ENCODE assay signal across 8 cellular contexts in genomic region chr1:225882699-225883615, GRCh38. TPM values are rescaled to one million over a fixed set of nuclear protein-coding genes. Genes with fewer than 3 reads are reported as not detected.
A peak's percentile ranks its signal among the peaks of the same experiment; 100 is the strongest.
DNase-seq lines count a peak whose midpoint lies in the region; ATAC-seq, FAIRE-seq and TF ChIP-seq lines count a peak whose summit lies in the region.

No MANE protein-coding gene starts in this region.

- peaks cover 5% of the 10 kb centered on the region for H3K27me3 ChIP-seq in foreskin keratinocyte

- intact Hi-C loops in activated T-helper 1 cell treated with anti-CD3 and anti-CD28 coated beads, Interleukin-12 subunit alpha, Interleukin-12 subunit beta, Interleukin-2, Interleukin-4 antibody, amounts not matched to agents 30 ng/mL and 10 ng/mL and 1 ng/mL, durations not matched to agents 14 hours and 24 hours and 36 hours (cut with micrococcal nuclease) = loop anchor here (1.0 to 2.0 kb wide), 3 partner anchors 14 to 116 kb away; partner anchors contain the start of genes PYCR2 and SDE2

- DNase-seq in GM12891 (ENCODE audit: insufficient read length, low spot score) = peak; percentile 68
- DNase-seq in HFF-Myc (ENCODE audit: extremely low read depth, low read depth) = no peak
- DNase-seq in M059J (ENCODE audit: low read depth) = peak; percentile 61
- DNase-seq in activated T-helper 1 cell treated with anti-CD3 and anti-CD28 coated beads, Interleukin-12 subunit alpha, Interleukin-12 subunit beta, Interleukin-2, Interleukin-4 antibody, amounts not matched to agents 30 ng/mL and 10 ng/mL and 1 ng/mL, durations not matched to agents 14 hours and 24 hours and 36 hours (ENCODE audit: low spot score) = peak; percentile 9
- DNase-seq in foreskin keratinocyte = peak; percentile 16 to 42
- DNase-seq in neural crest cell (ENCODE audit: low read depth, low spot score) = peak; percentile 47
- DNase-seq in NCI-H2107 (lab: John Stamatoyannopoulos, UW) = no peak

- H3K36me3 Mint-ChIP-seq in activated T-helper 1 cell treated with anti-CD3 and anti-CD28 coated beads, Interleukin-12 subunit alpha, Interleukin-12 subunit beta, Interleukin-2, Interleukin-4 antibody, amounts not matched to agents 30 ng/mL and 10 ng/mL and 1 ng/mL, durations not matched to agents 14 hours and 24 hours and 36 hours (ENCODE audit: low read depth) = peaks cover 8% of the 10 kb centered on the region
- H3K36me3 Mint-ChIP-seq in neural crest cell (ENCODE audit: low read depth) = no peaks in the 10 kb centered on the region

- no peak for TF ChIP-seq POLR2A in GM12891 (IDR thresholded peaks at IDR 0.05; ENCODE audit: low read depth, low read length)

- peaks cover 6% of the 10 kb centered on the region for H3K4me1 ChIP-seq in foreskin keratinocyte

- no peaks in the 10 kb centered on the region for H3K9me3 Mint-ChIP-seq in activated T-helper 1 cell treated with anti-CD3 and anti-CD28 coated beads, Interleukin-12 subunit alpha, Interleukin-12 subunit beta, Interleukin-2, Interleukin-4 antibody, amounts not matched to agents 30 ng/mL and 10 ng/mL and 1 ng/mL, durations not matched to agents 14 hours and 24 hours and 36 hours
- no peaks in the 10 kb centered on the region for H3K9me3 Mint-ChIP-seq in neural crest cell

- no peak overlapping the region for H3K27ac ChIP-seq in foreskin keratinocyte

- FAIRE-seq in GM12891 (lab: Jason Lieb, UNC) = no peak

- TF ChIP-seq CTCF in HFF-Myc (IDR thresholded peaks at IDR 0.05; ENCODE audit: low read depth, low read length, missing control alignments) = no peak
- TF ChIP-seq CTCF in foreskin keratinocyte (conservative IDR thresholded peaks at IDR 0.05) = no peak
- TF ChIP-seq CTCF in neural crest cell (conservative IDR thresholded peaks at IDR 0.05) = no peak

- peaks cover 43% of the 10 kb centered on the region for H3K4me1 Mint-ChIP-seq in activated T-helper 1 cell treated with anti-CD3 and anti-CD28 coated beads, Interleukin-12 subunit alpha, Interleukin-12 subunit beta, Interleukin-2, Interleukin-4 antibody, amounts not matched to agents 30 ng/mL and 10 ng/mL and 1 ng/mL, durations not matched to agents 14 hours and 24 hours and 36 hours (ENCODE audit: low read depth)
- H3K4me1 Mint-ChIP-seq in neural crest cell = peaks cover 31% of the 10 kb centered on the region

- peak overlapping the region; percentile 76 for H3K27ac Mint-ChIP-seq in activated T-helper 1 cell treated with anti-CD3 and anti-CD28 coated beads, Interleukin-12 subunit alpha, Interleukin-12 subunit beta, Interleukin-2, Interleukin-4 antibody, amounts not matched to agents 30 ng/mL and 10 ng/mL and 1 ng/mL, durations not matched to agents 14 hours and 24 hours and 36 hours
- no peak overlapping the region for H3K27ac Mint-ChIP-seq in neural crest cell (ENCODE audit: unreplicated experiment)

- ATAC-seq in foreskin keratinocyte (peak; percentile 40), GM18858 (IDR thresholded peaks at IDR 0.05; ENCODE audit: unreplicated experiment) (no peak)

- peaks cover 19% of the 10 kb centered on the region for H3K27me3 Mint-ChIP-seq in activated T-helper 1 cell treated with anti-CD3 and anti-CD28 coated beads, Interleukin-12 subunit alpha, Interleukin-12 subunit beta, Interleukin-2, Interleukin-4 antibody, amounts not matched to agents 30 ng/mL and 10 ng/mL and 1 ng/mL, durations not matched to agents 14 hours and 24 hours and 36 hours (ENCODE audit: insufficient read depth)
- H3K27me3 Mint-ChIP-seq in neural crest cell (ENCODE audit: low read depth) = peaks cover 23% of the 10 kb centered on the region

- H3K4me3 ChIP-seq in HFF-Myc (replicated peaks; ENCODE audit: low read depth, low read length) = peak overlapping the region; percentile 62

- peak overlapping the region; percentile 86 for H3K4me3 Mint-ChIP-seq in activated T-helper 1 cell treated with anti-CD3 and anti-CD28 coated beads, Interleukin-12 subunit alpha, Interleukin-12 subunit beta, Interleukin-2, Interleukin-4 antibody, amounts not matched to agents 30 ng/mL and 10 ng/mL and 1 ng/mL, durations not matched to agents 14 hours and 24 hours and 36 hours
- H3K4me3 Mint-ChIP-seq in neural crest cell = peak overlapping the region; percentile 91

TF ChIP-seq in GM12891, 5 proteins besides CTCF, POLR2A, EP300 and RAD21:
- TF ChIP-seq TAF1 (IDR thresholded peaks at IDR 0.05; ENCODE audit: low read depth, low read length) (no peak), POU2F2 (IDR thresholded peaks at IDR 0.05; ENCODE audit: low read depth, low read length) (no peak), SPI1 (IDR thresholded peaks at IDR 0.05; ENCODE audit: low read depth, low read length) (no peak), POLR2AphosphoS5 (IDR thresholded peaks at IDR 0.05; ENCODE audit: low read depth, low read length) (no peak), PAX5 (IDR thresholded peaks at IDR 0.05; ENCODE audit: insufficient read depth, low read length, severe bottlenecking) (no peak)

RNA-seq across cellular contexts. Expression of gene TMEM63A, which starts 0.8 kb away (rescaled TPM):
- 9.0 TPM for polyA plus RNA-seq in GM12891 (2012; ENCODE audit: low read depth, missing spikeins)
- total RNA-seq in M059J (2014; rRNA removed; shearing (Covaris generic)) = 11.3 and 16.3 TPM in 2 replicates
- total RNA-seq in activated T-helper 1 cell treated with anti-CD3 and anti-CD28 coated beads, Interleukin-12 subunit alpha, Interleukin-12 subunit beta, Interleukin-2, Interleukin-4 antibody, amounts not matched to agents 30 ng/mL and 10 ng/mL and 1 ng/mL, durations not matched to agents 14 hours and 24 hours and 36 hours = 20.4 and 23.4 TPM in 2 replicates
- 12.0 and 13.5 TPM in 2 replicates for total RNA-seq in foreskin keratinocyte
- polyA plus RNA-seq in foreskin keratinocyte = 9.3 and 9.4 TPM in 2 replicates
- total RNA-seq in neural crest cell = 24.8 and 29.3 TPM in 2 replicates

RNA-seq across cellular contexts. Expression of gene LEFTY1, which starts 6.0 kb away (rescaled TPM):
- polyA plus RNA-seq in GM12891 (2012; ENCODE audit: low read depth, missing spikeins) = 0.06 TPM
- 0.10 TPM in 1 of 2 replicates, not detected in the other for total RNA-seq in M059J (2014; rRNA removed; shearing (Covaris generic))
- total RNA-seq in activated T-helper 1 cell treated with anti-CD3 and anti-CD28 coated beads, Interleukin-12 subunit alpha, Interleukin-12 subunit beta, Interleukin-2, Interleukin-4 antibody, amounts not matched to agents 30 ng/mL and 10 ng/mL and 1 ng/mL, durations not matched to agents 14 hours and 24 hours and 36 hours = 0.12 TPM in 1 of 2 replicates, not detected in the other
- not detected in 2 replicates for total RNA-seq in foreskin keratinocyte
- not detected in 2 replicates for polyA plus RNA-seq in foreskin keratinocyte
- total RNA-seq in neural crest cell = 0.65 TPM in 1 of 2 replicates, not detected in the other

RNA-seq across cellular contexts. Expression of gene PYCR2, which starts 41.1 kb away (rescaled TPM):
- polyA plus RNA-seq in GM12891 (2012; ENCODE audit: low read depth, missing spikeins) = 74.3 TPM
- total RNA-seq in M059J (2014; rRNA removed; shearing (Covaris generic)) = 31.6 and 60.0 TPM in 2 replicates
- total RNA-seq in activated T-helper 1 cell treated with anti-CD3 and anti-CD28 coated beads, Interleukin-12 subunit alpha, Interleukin-12 subunit beta, Interleukin-2, Interleukin-4 antibody, amounts not matched to agents 30 ng/mL and 10 ng/mL and 1 ng/mL, durations not matched to agents 14 hours and 24 hours and 36 hours = 137 and 145 TPM in 2 replicates
- total RNA-seq in foreskin keratinocyte (51.2 and 51.3 TPM in 2 replicates), neural crest cell (54.8 and 59.9 TPM in 2 replicates)
- polyA plus RNA-seq in foreskin keratinocyte = 56.8 and 68.5 TPM in 2 replicates

RNA-seq across cellular contexts. Expression of gene LEFTY2, which starts 58.1 kb away (rescaled TPM):
- not detected for polyA plus RNA-seq in GM12891 (2012; ENCODE audit: low read depth, missing spikeins)
- not detected in 2 replicates for total RNA-seq in M059J (2014; rRNA removed; shearing (Covaris generic))
- not detected in 2 replicates for total RNA-seq in activated T-helper 1 cell treated with anti-CD3 and anti-CD28 coated beads, Interleukin-12 subunit alpha, Interleukin-12 subunit beta, Interleukin-2, Interleukin-4 antibody, amounts not matched to agents 30 ng/mL and 10 ng/mL and 1 ng/mL, durations not matched to agents 14 hours and 24 hours and 36 hours
- total RNA-seq in foreskin keratinocyte (not detected in 2 replicates), neural crest cell (not detected in 2 replicates)
- not detected in 2 replicates for polyA plus RNA-seq in foreskin keratinocyte

Comparison
In these comparisons a context has a peak if more than half of its experiments do, and no peak if none do; other contexts are left out.
1. DNase-seq: peak in GM12891 (single experiment), M059J (single experiment), activated T-helper 1 cell treated with anti-CD3 and anti-CD28 coated beads, Interleukin-12 subunit alpha, Interleukin-12 subunit beta, Interleukin-2, Interleukin-4 antibody, amounts not matched to agents 30 ng/mL and 10 ng/mL and 1 ng/mL, durations not matched to agents 14 hours and 24 hours and 36 hours (single experiment), foreskin keratinocyte (2 of 2) and neural crest cell (single experiment); none in HFF-Myc (single experiment) and NCI-H2107 (single experiment).